1 cellular context compared by ENCODE assay signal in genomic region chr17:9258115-9259020, GRCh38.
TF ChIP-seq lines count a peak whose summit lies in the region.

No MANE protein-coding gene starts in this region.

TF ChIP-seq in H1, 55 proteins besides CTCF, POLR2A, EP300 and RAD21:
- no peak for TF ChIP-seq YY1 (IDR thresholded peaks at IDR 0.05; ENCODE audit: low read depth, low read length)
- TF ChIP-seq BACH1 (IDR thresholded peaks at IDR 0.05; ENCODE audit: low read length), result no peak
- TF ChIP-seq JUN (IDR thresholded peaks at IDR 0.05; ENCODE audit: low read depth, low read length), result no peak
- TF ChIP-seq POU5F1 (IDR thresholded peaks at IDR 0.05; ENCODE audit: low read depth, low read length), result no peak
- TF ChIP-seq HDAC6 (IDR thresholded peaks at IDR 0.05; ENCODE audit: low read depth, low read length), result no peak
- TF ChIP-seq, protein P1, sequence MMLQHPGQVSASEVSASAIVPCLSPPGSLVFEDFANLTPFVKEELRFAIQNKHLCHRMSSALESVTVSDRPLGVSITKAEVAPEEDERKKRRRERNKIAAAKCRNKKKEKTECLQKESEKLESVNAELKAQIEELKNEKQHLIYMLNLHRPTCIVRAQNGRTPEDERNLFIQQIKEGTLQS (IDR thresholded peaks at IDR 0.05; ENCODE audit: insufficient read depth, low read depth, low read length), result no peak
- no peak for TF ChIP-seq RFX5 (IDR thresholded peaks at IDR 0.05; ENCODE audit: borderline replicate concordance, low read depth, low read length)
- TF ChIP-seq RNF2 (IDR thresholded peaks at IDR 0.05; ENCODE audit: borderline replicate concordance, low read depth, low read length, missing control alignments, poor library complexity, severe bottlenecking), result no peak
- no peak for TF ChIP-seq KDM1A (IDR thresholded peaks at IDR 0.05; ENCODE audit: borderline replicate concordance, low read length)
- no peak for TF ChIP-seq BCL11A (IDR thresholded peaks at IDR 0.05; ENCODE audit: low read depth in 2 of 2, low read length in 2 of 2)
- no peak for TF ChIP-seq TEAD4 (IDR thresholded peaks at IDR 0.05; ENCODE audit: low read depth, low read length)
- no peak for TF ChIP-seq SUZ12 (IDR thresholded peaks at IDR 0.05; ENCODE audit: low read length)
